ENCODE assay signal across 8 cellular contexts in genomic region chr1:26111530-26112406, GRCh38. TPM values are rescaled to one million over a fixed set of nuclear protein-coding genes. Genes with fewer than 3 reads are reported as not detected.
DNase-seq lines count a peak whose midpoint lies in the region; ATAC-seq and TF ChIP-seq lines count a peak whose summit lies in the region.

TSS of gene PDIK1L (plus strand) at chr1:26111824. CDS start at chr1:26114309, 2,485 bp downstream.

- peak within 1 kb of the TSS; percentile 85 for H3K4me3 Mint-ChIP-seq in MCF 10A (ENCODE audit: unreplicated experiment)

- BruUV-seq in MCF 10A (replicated peaks; lab: Mats Ljungman, UMichigan), result no TSS peak

- H3K27ac ChIP-seq in ACC112 (ENCODE audit: low read depth, low read length) (peak within 1 kb of the TSS; percentile 23; the same call in 1 of the 2 replicates), VCaP (peak within 1 kb of the TSS; percentile 99), skin epidermis (peak within 1 kb of the TSS; percentile 85 to 99 (median 96))

- peak within 1 kb of the TSS; percentile 95 for H2AFZ ChIP-seq in ACC112 (ENCODE audit: low read length, unreplicated experiment)

- H3K27me3 ChIP-seq in ACC112 (ENCODE audit: insufficient read depth, low read length), result no peaks in the 10 kb centered on the region

- H3K4me3 ChIP-seq in ACC112 (ENCODE audit: low read depth, low read length) (peak within 1 kb of the TSS; percentile 90), skin epidermis (peak within 1 kb of the TSS; percentile 85 to 100 (median 96))

- H3K36me3 ChIP-seq in ACC112 (ENCODE audit: insufficient read depth, low read length), result no peaks in the 10 kb centered on the region

- H3K4me1 ChIP-seq in ACC112 (ENCODE audit: control insufficient read depth, insufficient read depth, low read length, unreplicated experiment), result peaks cover 6% of the 10 kb centered on the region

- CTCF ChIA-PET in MCF 10A (lab: Yijun Ruan, JAX), result interaction anchor here (0.6 to 7.3 kb wide), 7 partner anchors 9 to 279 kb away, joined by 3 to 65 read pairs (median 5); no protein-coding TSS in a partner anchor

- TF ChIP-seq CTCF in VCaP (conservative IDR thresholded peaks at IDR 0.05) (no peak), MCF 10A (IDR thresholded peaks at IDR 0.05; ENCODE audit: unreplicated experiment) (no peak)

- no peaks in the 10 kb centered on the region for H3K9me3 Mint-ChIP-seq in MCF 10A (ENCODE audit: unreplicated experiment)

- ATAC-seq in GM18907 (IDR thresholded peaks at IDR 0.05; ENCODE audit: unreplicated experiment) (peak; percentile 72), HG03139 (IDR thresholded peaks at IDR 0.05; ENCODE audit: unreplicated experiment) (peak; percentile 69)

- H3K27ac Mint-ChIP-seq in MCF 10A (ENCODE audit: low read depth, unreplicated experiment), result peak within 1 kb of the TSS; percentile 70

- H3K4me1 Mint-ChIP-seq in MCF 10A (ENCODE audit: insufficient read depth, unreplicated experiment), result no peaks in the 10 kb centered on the region

- peaks cover 7% of the 10 kb centered on the region for H3K79me2 ChIP-seq in ACC112 (ENCODE audit: control insufficient read depth, insufficient read depth, low read length, unreplicated experiment)

- no peaks in the 10 kb centered on the region for H3K27me3 Mint-ChIP-seq in MCF 10A (ENCODE audit: insufficient read depth, unreplicated experiment)

- intact Hi-C loops in MCF 10A (cut with micrococcal nuclease), result loop anchor here (5.0 kb wide), 1 partner anchor 166 kb away; no protein-coding TSS in a partner anchor

- peaks cover 29% of the 10 kb centered on the region for H3K36me3 Mint-ChIP-seq in MCF 10A (ENCODE audit: insufficient read depth, unreplicated experiment)

- peak; percentile 84 for DNase-seq in NCI-H2196 treated with DMSO at 0.1 percent for 48 hours (lab: John Stamatoyannopoulos, UW; ENCODE audit: unreplicated experiment)
- DNase-seq in MCF 10A (ENCODE audit: unreplicated experiment), result peak; percentile 93
- DNase-seq in iPS-NIHi11 (ENCODE audit: low spot score), result peak; percentile 92

- POLR2A ChIA-PET in MCF 10A (lab: Yijun Ruan, JAX), result interaction anchor here (0.6 to 7.1 kb wide), 16 partner anchors 9 to 389 kb away, joined by 3 to 190 read pairs (median 5); partner anchors contain the start of genes CEP85, DHDDS, PAFAH2 and SH3BGRL3

RNA-seq across cellular contexts. Expression of gene PDIK1L, which starts in this region (rescaled TPM):
- total RNA-seq in MCF 10A (2022), result 10.8 and 10.9 TPM in 2 replicates

Comparison
In these comparisons a context has a peak if more than half of its experiments do, and no peak if none do; other contexts are left out.
1. Peak in every context shown above with its lines: DNase-seq, ATAC-seq, H3K4me3 ChIP-seq and H3K27ac ChIP-seq.
2. H3K27ac ChIP-seq: peak in every context shown above with its lines; median percentile 99 in VCaP; 96 in skin epidermis; 23 in ACC112.